29 cellular contexts compared by ENCODE assay signal in the genomic region with DNA sequence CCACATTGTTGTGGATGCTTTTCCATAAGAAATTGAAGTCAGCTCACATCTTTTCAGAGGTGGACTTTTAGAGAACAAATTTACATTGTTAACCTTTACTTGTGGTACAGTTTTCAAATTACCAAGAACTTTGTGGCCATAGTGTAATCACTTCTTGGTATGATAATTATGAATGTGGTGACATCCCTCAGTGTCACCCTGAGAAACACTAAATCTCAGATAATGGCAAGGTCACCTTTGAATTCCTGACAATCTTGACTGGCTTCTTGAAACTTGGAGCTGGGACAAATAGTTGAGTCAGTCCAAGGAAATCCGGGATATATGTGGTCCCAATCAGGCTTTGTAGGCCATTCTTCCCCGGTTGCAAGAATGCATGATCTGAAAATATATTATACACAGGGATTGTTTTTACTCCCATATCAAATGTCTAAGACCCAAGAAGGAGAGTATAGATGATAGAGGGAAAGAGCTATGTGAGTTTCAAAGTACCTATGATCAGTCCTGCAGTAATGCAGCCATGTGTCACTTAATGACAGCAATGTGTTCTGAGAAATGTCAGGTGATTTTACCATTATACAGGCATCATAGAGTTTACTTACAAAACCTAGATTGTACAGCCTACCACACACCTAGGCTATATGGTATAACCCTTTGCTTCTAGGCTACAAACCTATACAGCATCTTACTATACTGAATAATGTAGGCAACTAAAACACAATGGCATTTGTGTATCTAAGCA.
"Had no signal": no experiment of that assay in that cellular context is flagged by ENCODE, and none has a peak within 500 bp of the region (broad histone marks: within the 10 kb centered on the region; RNA-seq: fewer than 3 reads in every experiment).

No MANE protein-coding gene starts in this region.

- H3K27me3 ChIP-seq: esophagus squamous epithelium, ovary, testis had no signal

- H3K9me3 Mint-ChIP-seq: effector memory CD8-positive, alpha-beta T cell; immature natural killer cell; naive thymus-derived CD8-positive, alpha-beta T cell; nephron progenitor cell; type B pancreatic cell had no signal

- H3K36me3 Mint-ChIP-seq: immature natural killer cell; naive thymus-derived CD8-positive, alpha-beta T cell had no signal

- H3K9me3 ChIP-seq: esophagus squamous epithelium, ovary, psoas muscle, testis, tibial artery had no signal

- FAIRE-seq: endometrium had no signal

- H3K27ac ChIP-seq: coronary artery, esophagus squamous epithelium, ovary, psoas muscle, tibial artery had no signal

- H3K4me1 ChIP-seq: psoas muscle, tibial artery had no signal

- H3K27ac Mint-ChIP-seq: immature natural killer cell; naive thymus-derived CD8-positive, alpha-beta T cell; nephron progenitor cell had no signal

- H3K36me3 ChIP-seq: esophagus squamous epithelium, ovary, tibial artery had no signal

- H3K27me3 Mint-ChIP-seq: type B pancreatic cell had no signal

- H3K4me2 ChIP-seq: smooth muscle cell had no signal

- H3K4me3 Mint-ChIP-seq: effector memory CD8-positive, alpha-beta T cell; immature natural killer cell; naive thymus-derived CD8-positive, alpha-beta T cell; nephron progenitor cell; type B pancreatic cell had no signal

- H3K4me3 ChIP-seq: coronary artery, esophagus squamous epithelium, ovary, psoas muscle, smooth muscle cell, testis, tibial artery had no signal

- DNase-seq: effector memory CD8-positive, alpha-beta T cell; erythroblast; esophagus squamous epithelium; foreskin melanocyte; glutamatergic neuron; hypothalamus; immature natural killer cell; islet precursor cell; kidney glomerular epithelial cell; mesendoderm; naive thymus-derived CD8-positive, alpha-beta T cell; nephron progenitor cell; nucleus accumbens; ovary; posterior cingulate gyrus; psoas muscle; stimulated activated CD4-positive, alpha-beta T cell treated with anti-CD3 and anti-CD28 coated beads, Interleukin-12 subunit alpha, Interleukin-12 subunit beta, amount 100 ng/mL, for 4 hours; stimulated activated CD4-positive, alpha-beta T cell treated with anti-CD3 and anti-CD28 coated beads, Interleukin-1b, Interleukin-23, amount 100 ng/mL, for 48 hours; stimulated activated CD4-positive, alpha-beta T cell treated with anti-CD3 and anti-CD28 coated beads, Interleukin-4, amount 100 ng/mL, for 1 hour; stimulated activated CD8-positive, alpha-beta memory T cell treated with anti-CD3 and anti-CD28 coated beads, Interleukin-4, amount 100 ng/mL, for 48 hours; stimulated activated naive CD8-positive, alpha-beta T cell treated with anti-CD3 and anti-CD28 coated beads, Interleukin-15, Interleukin-2, amounts not matched to agents 100 U/mL and 50 U/mL, for 24 hours; substantia nigra; testis; tibial artery had no signal

- ATAC-seq: effector memory CD8-positive, alpha-beta T cell; naive thymus-derived CD8-positive, alpha-beta T cell; psoas muscle; sciatic nerve; stimulated activated naive CD8-positive, alpha-beta T cell treated with anti-CD3 and anti-CD28 coated beads, Interleukin-15, Interleukin-2, amounts not matched to agents 100 U/mL and 50 U/mL, for 24 hours had no signal
